Comparison of ENCODE assay signal across 35 cellular contexts in the genomic region with DNA sequence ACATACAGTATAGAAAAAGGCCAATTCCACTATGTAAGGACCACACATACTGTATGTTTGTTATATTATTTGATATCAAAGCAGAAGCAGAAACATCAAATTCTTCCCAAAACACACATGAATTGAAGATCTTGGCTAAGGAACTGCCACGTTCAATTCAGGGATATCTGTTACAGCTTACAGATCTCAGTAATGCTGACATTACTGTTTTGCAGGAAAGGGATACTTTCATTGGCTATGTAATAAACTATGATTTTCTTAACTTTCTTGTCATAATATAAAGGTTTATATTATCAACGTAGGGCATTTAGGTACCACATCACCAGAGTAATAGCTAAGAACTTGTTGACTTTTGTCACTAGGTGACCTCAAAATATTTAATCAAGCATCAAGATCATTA.
"Had no signal": no experiment of that assay in that cellular context is flagged by ENCODE, and none has a peak within 500 bp of the region (broad histone marks: within the 10 kb centered on the region; RNA-seq: fewer than 3 reads in every experiment).

No MANE protein-coding gene starts in this region.

- DNase-seq: Kasumi-1, MG63, MM.1S, MV-4-11, NCI-H1048, NCI-H1092, NCI-H1092 treated with DMSO at 0.1 percent for 48 hours, NCI-H1105, NCI-H1105 treated with DMSO at 0.1 percent for 48 hours, NCI-H1417, NCI-H1417 treated with DMSO at 0.1 percent for 48 hours, NCI-H1436, NCI-H1436 treated with DMSO at 0.1 percent for 48 hours, NCI-H146, NCI-H1694, NCI-H1694 treated with DMSO at 0.1 percent for 48 hours, NCI-H187, NCI-H187 treated with DMSO at 0.1 percent for 48 hours, NCI-H1930, NCI-H2029, NCI-H2029 treated with DMSO at 0.1 percent for 48 hours, NCI-H2081, NCI-H2081 treated with DMSO at 0.1 percent for 48 hours, NCI-H2107, NCI-H2171, NCI-H2171 treated with DMSO at 0.1 percent for 48 hours, NCI-H2227 treated with DMSO at 0.1 percent for 48 hours, NCI-H226, NCI-H345, NCI-H446, NCI-H446 treated with DMSO at 0.1 percent for 48 hours, NCI-H510A, NCI-H510A treated with DMSO at 0.1 percent for 48 hours, NCI-H524, NCI-H524 treated with DMSO at 0.1 percent for 48 hours had no signal

- H3K27me3 ChIP-seq: MG63 had no signal

- H3K4me3 ChIP-seq: MG63 had no signal

- H3K9me3 ChIP-seq: MG63 had no signal

- H3K36me3 ChIP-seq: MG63 had no signal
